In genomic region chr3:161420746-161421145, GRCh38 we compare ENCODE assay signal across 1 cellular context.
TF ChIP-seq lines count a peak whose summit lies in the region.

No MANE protein-coding gene starts in this region.

TF ChIP-seq in GM23338, 12 proteins besides CTCF, POLR2A, EP300 and RAD21:
- TF ChIP-seq, protein P1, sequence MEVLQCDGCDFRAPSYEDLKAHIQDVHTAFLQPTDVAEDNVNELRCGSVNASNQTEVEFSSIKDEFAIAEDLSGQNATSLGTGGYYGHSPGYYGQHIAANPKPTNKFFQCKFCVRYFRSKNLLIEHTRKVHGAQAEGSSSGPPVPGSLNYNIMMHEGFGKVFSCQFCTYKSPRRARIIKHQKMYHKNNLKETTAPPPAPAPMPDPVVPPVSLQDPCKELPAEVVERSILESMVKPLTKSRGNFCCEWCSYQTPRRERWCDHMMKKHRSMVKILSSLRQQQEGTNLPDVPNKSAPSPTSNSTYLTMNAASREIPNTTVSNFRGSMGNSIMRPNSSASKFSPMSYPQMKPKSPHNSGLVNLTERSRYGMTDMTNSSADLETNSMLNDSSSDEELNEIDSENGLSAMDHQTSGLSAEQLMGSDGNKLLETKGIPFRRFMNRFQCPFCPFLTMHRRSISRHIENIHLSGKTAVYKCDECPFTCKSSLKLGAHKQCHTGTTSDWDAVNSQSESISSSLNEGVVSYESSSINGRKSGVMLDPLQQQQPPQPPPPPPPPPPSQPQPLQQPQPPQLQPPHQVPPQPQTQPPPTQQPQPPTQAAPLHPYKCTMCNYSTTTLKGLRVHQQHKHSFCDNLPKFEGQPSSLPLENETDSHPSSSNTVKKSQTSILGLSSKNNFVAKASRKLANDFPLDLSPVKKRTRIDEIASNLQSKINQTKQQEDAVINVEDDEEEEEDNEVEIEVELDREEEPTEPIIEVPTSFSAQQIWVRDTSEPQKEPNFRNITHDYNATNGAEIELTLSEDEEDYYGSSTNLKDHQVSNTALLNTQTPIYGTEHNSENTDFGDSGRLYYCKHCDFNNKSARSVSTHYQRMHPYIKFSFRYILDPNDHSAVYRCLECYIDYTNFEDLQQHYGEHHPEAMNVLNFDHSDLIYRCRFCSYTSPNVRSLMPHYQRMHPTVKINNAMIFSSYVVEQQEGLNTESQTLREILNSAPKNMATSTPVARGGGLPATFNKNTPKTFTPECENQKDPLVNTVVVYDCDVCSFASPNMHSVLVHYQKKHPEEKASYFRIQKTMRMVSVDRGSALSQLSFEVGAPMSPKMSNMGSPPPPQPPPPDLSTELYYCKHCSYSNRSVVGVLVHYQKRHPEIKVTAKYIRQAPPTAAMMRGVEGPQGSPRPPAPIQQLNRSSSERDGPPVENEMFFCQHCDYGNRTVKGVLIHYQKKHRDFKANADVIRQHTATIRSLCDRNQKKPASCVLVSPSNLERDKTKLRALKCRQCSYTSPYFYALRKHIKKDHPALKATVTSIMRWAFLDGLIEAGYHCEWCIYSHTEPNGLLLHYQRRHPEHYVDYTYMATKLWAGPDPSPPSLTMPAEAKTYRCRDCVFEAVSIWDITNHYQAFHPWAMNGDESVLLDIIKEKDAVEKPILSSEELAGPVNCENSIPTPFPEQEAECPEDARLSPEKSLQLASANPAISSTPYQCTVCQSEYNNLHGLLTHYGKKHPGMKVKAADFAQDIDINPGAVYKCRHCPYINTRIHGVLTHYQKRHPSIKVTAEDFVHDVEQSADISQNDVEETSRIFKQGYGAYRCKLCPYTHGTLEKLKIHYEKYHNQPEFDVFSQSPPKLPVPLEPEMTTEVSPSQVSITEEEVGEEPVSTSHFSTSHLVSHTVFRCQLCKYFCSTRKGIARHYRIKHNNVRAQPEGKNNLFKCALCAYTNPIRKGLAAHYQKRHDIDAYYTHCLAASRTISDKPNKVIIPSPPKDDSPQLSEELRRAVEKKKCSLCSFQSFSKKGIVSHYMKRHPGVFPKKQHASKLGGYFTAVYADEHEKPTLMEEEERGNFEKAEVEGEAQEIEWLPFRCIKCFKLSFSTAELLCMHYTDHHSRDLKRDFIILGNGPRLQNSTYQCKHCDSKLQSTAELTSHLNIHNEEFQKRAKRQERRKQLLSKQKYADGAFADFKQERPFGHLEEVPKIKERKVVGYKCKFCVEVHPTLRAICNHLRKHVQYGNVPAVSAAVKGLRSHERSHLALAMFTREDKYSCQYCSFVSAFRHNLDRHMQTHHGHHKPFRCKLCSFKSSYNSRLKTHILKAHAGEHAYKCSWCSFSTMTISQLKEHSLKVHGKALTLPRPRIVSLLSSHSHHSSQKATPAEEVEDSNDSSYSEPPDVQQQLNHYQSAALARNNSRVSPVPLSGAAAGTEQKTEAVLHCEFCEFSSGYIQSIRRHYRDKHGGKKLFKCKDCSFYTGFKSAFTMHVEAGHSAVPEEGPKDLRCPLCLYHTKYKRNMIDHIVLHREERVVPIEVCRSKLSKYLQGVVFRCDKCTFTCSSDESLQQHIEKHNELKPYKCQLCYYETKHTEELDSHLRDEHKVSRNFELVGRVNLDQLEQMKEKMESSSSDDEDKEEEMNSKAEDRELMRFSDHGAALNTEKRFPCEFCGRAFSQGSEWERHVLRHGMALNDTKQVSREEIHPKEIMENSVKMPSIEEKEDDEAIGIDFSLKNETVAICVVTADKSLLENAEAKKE (CRISPR knock-in tag; IDR thresholded peaks at IDR 0.05) = no peak
- TF ChIP-seq EZH2phosphoT487 (IDR thresholded peaks at IDR 0.05; ENCODE audit: unreplicated experiment) = no peak
- TF ChIP-seq STAT1 (IDR thresholded peaks at IDR 0.05; ENCODE audit: unreplicated experiment) = no peak
- TF ChIP-seq JUNB (IDR thresholded peaks at IDR 0.05; ENCODE audit: unreplicated experiment) = no peak
- no peak for TF ChIP-seq ZNF114 (CRISPR knock-in tag; IDR thresholded peaks at IDR 0.05)
- peak; percentile 32; the same call in 1 of the 2 replicates for TF ChIP-seq CREB1 (CRISPR knock-in tag; IDR thresholded peaks at IDR 0.05; ENCODE audit: low read depth)
- no peak for TF ChIP-seq REST (IDR thresholded peaks at IDR 0.05; ENCODE audit: unreplicated experiment)
- peak; percentile 71; the same call in 1 of the 2 replicates for TF ChIP-seq ETS1 (IDR thresholded peaks at IDR 0.05)
- TF ChIP-seq POLR2AphosphoS5 (IDR thresholded peaks at IDR 0.05; ENCODE audit: low read depth) = peak; percentile 38; the same call in 1 of the 2 replicates
- TF ChIP-seq EZH2 (IDR thresholded peaks at IDR 0.05; ENCODE audit: low read depth, unreplicated experiment) = no peak
- peak; percentile 87 for TF ChIP-seq NANOG (IDR thresholded peaks at IDR 0.05; ENCODE audit: borderline replicate concordance)
